13 cellular contexts compared by ENCODE assay signal in the genomic region with DNA sequence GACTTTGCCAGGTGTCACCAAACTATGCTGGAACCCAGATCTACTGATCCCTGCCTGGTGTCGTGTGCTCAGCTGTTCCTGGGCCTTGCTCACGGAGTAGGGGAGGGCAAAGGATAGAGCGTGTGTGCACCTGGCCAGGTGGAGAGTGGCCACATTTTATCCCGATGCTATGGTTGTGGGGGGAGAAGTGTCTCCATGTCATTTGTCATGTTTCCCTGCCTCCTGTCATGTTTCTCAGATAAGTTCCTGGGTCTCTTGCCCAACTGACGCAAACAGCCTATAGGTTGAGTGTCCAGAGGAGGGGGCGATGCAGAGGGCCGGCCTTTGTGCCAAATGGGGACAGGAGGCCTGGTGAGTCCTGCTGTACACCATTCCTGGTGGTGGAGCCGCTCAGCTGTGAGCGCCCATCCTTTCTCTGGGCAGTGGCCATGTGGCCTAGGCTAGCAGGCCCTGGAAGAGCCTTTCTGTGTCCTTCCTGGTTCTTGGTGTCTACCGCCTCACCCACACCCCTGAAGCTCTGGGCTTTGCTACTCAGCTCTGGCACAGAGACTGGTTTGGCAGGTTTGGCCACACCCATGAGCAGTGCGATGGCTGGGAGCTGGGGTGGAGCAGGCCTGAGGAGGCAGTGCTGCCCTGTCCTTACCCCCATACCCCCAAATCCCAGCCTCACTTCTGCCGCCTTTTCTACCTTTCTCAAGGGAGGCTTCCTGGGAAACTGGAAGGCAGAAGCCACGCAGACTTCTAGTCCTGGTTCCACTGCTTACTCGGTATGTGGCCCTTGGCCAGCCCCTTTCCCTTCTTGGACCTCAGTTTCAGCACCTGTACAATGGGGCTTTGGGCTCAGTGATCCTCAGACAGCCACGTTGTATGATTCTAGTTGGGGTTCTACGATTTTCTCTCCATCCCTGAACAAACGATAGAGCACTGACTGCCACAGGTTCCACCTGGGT. TPM values are rescaled to one million over a fixed set of nuclear protein-coding genes. Genes with fewer than 3 reads are reported as not detected.
DNase-seq lines count a peak whose midpoint lies in the region; ATAC-seq and TF ChIP-seq lines count a peak whose summit lies in the region.
"Had no signal": no experiment of that assay in that cellular context is flagged by ENCODE, and none has a peak within 500 bp of the region (broad histone marks: within the 10 kb centered on the region; RNA-seq: fewer than 3 reads in every experiment).

No MANE protein-coding gene starts in this region.

- H3K14ac ChIP-seq in neuronal stem cell (ENCODE audit: low read length), result no peak overlapping the region

- H3K9ac ChIP-seq in neuronal stem cell (ENCODE audit: low read depth, low read length, poor library complexity), result no peak overlapping the region

- H3K9me3 ChIP-seq in esophagus squamous epithelium (no peaks in the 10 kb centered on the region), neuronal stem cell (replicated peaks in 1 of 2; ENCODE audit: control insufficient read depth in 2 of 2, insufficient read depth in 1 of 2, low read depth in 1 of 2, low read length in 2 of 2) (no peaks in the 10 kb centered on the region), OCI-LY7 (ENCODE audit: low read length) (no peaks in the 10 kb centered on the region)

- TF ChIP-seq CTCF in esophagus squamous epithelium (IDR thresholded peaks at IDR 0.05) (peak in 1 of 6 experiments; percentile 5), OCI-LY7 (conservative IDR thresholded peaks at IDR 0.05; ENCODE audit: low read length) (no peak)

- H3K4me3 ChIP-seq in esophagus squamous epithelium (no peak overlapping the region), neuronal stem cell (ENCODE audit: low read length in 2 of 2) (no peak overlapping the region), OCI-LY7 (ENCODE audit: low read depth, low read length, poor library complexity, severe bottlenecking) (no peak overlapping the region)

- no TSS peak for BruUV-seq in OCI-LY7 (replicated peaks; lab: Mats Ljungman, UMichigan)

- no peak overlapping the region for H2AK5ac ChIP-seq in neuronal stem cell (ENCODE audit: low read depth, low read length)

- POLR2A ChIA-PET in OCI-LY7 (lab: Charles Lee), result no interaction called here

- H2BK120ac ChIP-seq in neuronal stem cell (ENCODE audit: low read depth, low read length), result no peak overlapping the region

- intact Hi-C loops in esophagus squamous epithelium (cut with DNase I) (no loop called here), OCI-LY7 (cut with micrococcal nuclease; ENCODE audit: unreplicated experiment) (no loop called here)

- H3K4me1 ChIP-seq in esophagus squamous epithelium (peaks cover 7 to 54% (median 9%) of the 10 kb centered on the region in 3 donors), neuronal stem cell (ENCODE audit: control insufficient read depth in 2 of 2, insufficient read depth in 1 of 2, low read depth in 1 of 2, low read length in 2 of 2) (peaks cover 6 to 7% of the 10 kb centered on the region in 2 donors), OCI-LY7 (ENCODE audit: insufficient read depth, low read length, poor library complexity, severe bottlenecking) (peaks cover 13% of the 10 kb centered on the region)

- 56 to 79% methylated on average over 12 of the region's 17 CpGs for WGBS in esophagus squamous epithelium, 2 donors
- WGBS in neuronal stem cell (ENCODE audit: extremely low coverage in 2 of 2, insufficient read length in 2 of 2, insufficient replicate concordance in 1 of 2), 2 donors, result no CpG with 5 or more reads among the region's 17 CpGs

- peak; percentile 68 for DNase-seq in DMS53 treated with DMSO at 0.1 percent for 48 hours (lab: John Stamatoyannopoulos, UW; ENCODE audit: unreplicated experiment)
- DNase-seq in NCI-H510A treated with DMSO at 0.1 percent for 48 hours (lab: John Stamatoyannopoulos, UW), result peak; percentile 86
- no peak for DNase-seq in esophagus squamous epithelium (lab: John Stamatoyannopoulos, UW)
- no peak for DNase-seq in neuronal stem cell (ENCODE audit: low spot score)
- no peak for DNase-seq in OCI-LY7 (ENCODE audit: low spot score)
- no peak for DNase-seq in NK-92 (lab: John Stamatoyannopoulos, UW; ENCODE audit: unreplicated experiment)
- DNase-seq in activated gamma-delta T cell (lab: John Stamatoyannopoulos, UW), result no peak
- DNase-seq: activated CD8-positive, alpha-beta T cell treated with anti-CD3 and anti-CD28 coated beads, Interleukin-2, amount 10 ng/mL, durations not matched to agents 7 days and 5 days; activated naive CD4-positive, alpha-beta T cell treated with Interleukin-2 at 50 U/mL for 16 hours; GOT3; NCI-H2107; T-helper 9 cell had no signal

- no peak overlapping the region for H2BK15ac ChIP-seq in neuronal stem cell (ENCODE audit: low read length)

- H3K23ac ChIP-seq in neuronal stem cell (ENCODE audit: low read depth, low read length, poor library complexity), result no peak overlapping the region

- H2BK12ac ChIP-seq in neuronal stem cell (ENCODE audit: low read length), result no peak overlapping the region

- ATAC-seq in HG03045 (IDR thresholded peaks at IDR 0.05; ENCODE audit: unreplicated experiment), result no peak
- ATAC-seq: activated CD8-positive, alpha-beta T cell treated with anti-CD3 and anti-CD28 coated beads, Interleukin-2, amount 10 ng/mL, durations not matched to agents 7 days and 5 days had no signal

- CTCF ChIA-PET in OCI-LY7 (lab: Charles Lee; ENCODE audit: unreplicated experiment), result no interaction called here

- H2AFZ ChIP-seq in neuronal stem cell (ENCODE audit: low read length) (no peak overlapping the region), OCI-LY7 (ENCODE audit: low read length) (no peak overlapping the region)

- H3K18ac ChIP-seq in neuronal stem cell (ENCODE audit: low read length), result peak overlapping the region; percentile 7

- H3K79me1 ChIP-seq in neuronal stem cell (ENCODE audit: low read depth, low read length), result no peaks in the 10 kb centered on the region

- TF ChIP-seq POLR2A in esophagus squamous epithelium (IDR thresholded peaks at IDR 0.05), result no peak

- H4K8ac ChIP-seq in neuronal stem cell (ENCODE audit: low read depth, low read length), result no peak overlapping the region

- peak overlapping the region; percentile 19 for H2BK5ac ChIP-seq in neuronal stem cell (ENCODE audit: low read length)

- no peaks in the 10 kb centered on the region for H3K79me2 ChIP-seq in OCI-LY7 (ENCODE audit: insufficient read depth, low read depth, low read length)

- no peak overlapping the region for H4K91ac ChIP-seq in neuronal stem cell (ENCODE audit: low read depth, low read length, poor library complexity)

- H3K27ac ChIP-seq in esophagus squamous epithelium, result peak overlapping the region; percentile 82 to 88 (median 86)
- H3K27ac ChIP-seq in neuronal stem cell (replicated peaks; ENCODE audit: low read length), result no peak overlapping the region
- no peak overlapping the region for H3K27ac ChIP-seq in OCI-LY7 (ENCODE audit: low read depth, low read length, poor library complexity, severe bottlenecking)

- no peaks in the 10 kb centered on the region for H4K20me1 ChIP-seq in OCI-LY7 (ENCODE audit: insufficient read depth, low read length)

- no peaks in the 10 kb centered on the region for H3K27me3 ChIP-seq in esophagus squamous epithelium
- no peaks in the 10 kb centered on the region for H3K27me3 ChIP-seq in neuronal stem cell (ENCODE audit: control insufficient read depth in 3 of 3, insufficient read depth in 3 of 3, low read depth in 1 of 3, low read length in 3 of 3)

- no peak overlapping the region for H3K4ac ChIP-seq in neuronal stem cell (ENCODE audit: low read length)

- H3K4me2 ChIP-seq in neuronal stem cell (ENCODE audit: insufficient read depth, low read length, poor library complexity, severe bottlenecking) (no peak overlapping the region), OCI-LY7 (ENCODE audit: low read length) (no peak overlapping the region)

- no peaks in the 10 kb centered on the region for H3K9me2 ChIP-seq in OCI-LY7 (ENCODE audit: insufficient read depth, low read length)

- H3K36me3 ChIP-seq in esophagus squamous epithelium (peaks cover 0 to 24% (median 0%) of the 10 kb centered on the region in 3 donors), neuronal stem cell (replicated peaks in 1 of 2; ENCODE audit: control insufficient read depth in 2 of 2, insufficient read depth in 2 of 2, low read length in 2 of 2) (peaks cover 0 to 24% of the 10 kb centered on the region in 2 donors), OCI-LY7 (ENCODE audit: insufficient read depth, low read length) (no peaks in the 10 kb centered on the region)

RNA-seq across cellular contexts. Expression of gene EPB41L1, which starts 32.3 kb away (rescaled TPM):
- total RNA-seq in esophagus squamous epithelium (100 to 1,000 TPM in 1 of 4 donors, 10 to 100 TPM in 3; 39.1 to 112 (median 85.7) TPM), OCI-LY7 (2022) (1.4 and 1.6 TPM in 2 replicates)
- polyA plus RNA-seq in neuronal stem cell (2013, experiment 1 of 2), result 40.6 TPM
- 41.6 TPM for polyA plus RNA-seq in neuronal stem cell (2013, experiment 2 of 2)
- total RNA-seq in OCI-LY7 (2014; rRNA removed; shearing (Covaris generic)), result 0.26 and 0.54 TPM in 2 replicates
- total RNA-seq: activated CD8-positive, alpha-beta T cell treated with anti-CD3 and anti-CD28 coated beads, Interleukin-2, amount 10 ng/mL, durations not matched to agents 7 days and 5 days had no signal

Comparison
In these comparisons a context has a peak if more than half of its experiments do, and no peak if none do; other contexts are left out.
1. DNase-seq: peak in DMS53 treated with DMSO at 0.1 percent for 48 hours (single experiment) and NCI-H510A treated with DMSO at 0.1 percent for 48 hours (single experiment); none in esophagus squamous epithelium (single experiment), neuronal stem cell (single experiment), OCI-LY7 (single experiment), NK-92 (single experiment) and activated gamma-delta T cell (single experiment).
2. H3K27ac ChIP-seq: peak in esophagus squamous epithelium (4 of 4); none in neuronal stem cell (single experiment) and OCI-LY7 (single experiment).
3. RNA of gene EPB41L1, which starts 32.3 kb away (total RNA-seq): 39.1 to 112 TPM in esophagus squamous epithelium; 0.26 to 1.6 TPM in OCI-LY7; every median in the first group is over 10 times any median in the second.